8 cellular contexts compared by ENCODE assay signal in genomic region chr11:82902086-82902485, GRCh38. TPM values are rescaled to one million over a fixed set of nuclear protein-coding genes. Genes with fewer than 3 reads are reported as not detected.
A peak's percentile ranks its signal among the peaks of the same experiment; 100 is the strongest.
DNase-seq lines count a peak whose midpoint lies in the region; TF ChIP-seq lines count a peak whose summit lies in the region.

No MANE protein-coding gene starts in this region.

- peak overlapping the region; percentile 89 to 100 (median 97) for H3K4me3 Mint-ChIP-seq in CD8-positive, alpha-beta memory T cell
- peak overlapping the region; percentile 100 for H3K4me3 Mint-ChIP-seq in dendritic cell treated with granulocyte-macrophage colony-stimulating factor and Interleukin-4, amounts not matched to agents 40 ng/mL and 50 ng/mL, for 4 days

- H3K9me3 Mint-ChIP-seq in CD8-positive, alpha-beta memory T cell, result no peaks in the 10 kb centered on the region
- H3K9me3 Mint-ChIP-seq in dendritic cell treated with granulocyte-macrophage colony-stimulating factor and Interleukin-4, amounts not matched to agents 40 ng/mL and 50 ng/mL, for 4 days, result no peaks in the 10 kb centered on the region

- H3K4me1 ChIP-seq in CD8-positive, alpha-beta memory T cell (ENCODE audit: insufficient read depth, low read length), result peaks cover 27% of the 10 kb centered on the region
- H3K4me1 ChIP-seq in neuron (ENCODE audit: insufficient read depth, low read length), result peaks cover 28% of the 10 kb centered on the region

- CTCF ChIA-PET in CD8-positive, alpha-beta memory T cell (lab: Charles Lee), result interaction anchor here (0.9 to 4.0 kb wide), 17 partner anchors 18 to 390 kb away, joined by 3 to 31 read pairs (median 4); partner anchors contain the start of genes ANKRD42 and PCF11

- H2AFZ ChIP-seq in neuron (ENCODE audit: low read depth, low read length), result peak overlapping the region; percentile 92

- no peaks in the 10 kb centered on the region for H3K27me3 Mint-ChIP-seq in CD8-positive, alpha-beta memory T cell
- H3K27me3 Mint-ChIP-seq in dendritic cell treated with granulocyte-macrophage colony-stimulating factor and Interleukin-4, amounts not matched to agents 40 ng/mL and 50 ng/mL, for 4 days, result no peaks in the 10 kb centered on the region

- H3K36me3 ChIP-seq in CD8-positive, alpha-beta memory T cell (ENCODE audit: insufficient read depth, low read length), result no peaks in the 10 kb centered on the region
- no peaks in the 10 kb centered on the region for H3K36me3 ChIP-seq in neuron (ENCODE audit: insufficient read depth, low read length)

- H3K27ac ChIP-seq in CD8-positive, alpha-beta memory T cell (ENCODE audit: low read depth, low read length), result peak overlapping the region; percentile 96

- no peak for TF ChIP-seq CTCF in NB4 (IDR thresholded peaks at IDR 0.05; ENCODE audit: low read depth, low read length)

- H3K27me3 ChIP-seq in CD8-positive, alpha-beta memory T cell (ENCODE audit: insufficient read depth, low read length, poor library complexity, severe bottlenecking), result no peaks in the 10 kb centered on the region
- H3K27me3 ChIP-seq in neuron (ENCODE audit: insufficient read depth, low read length), result no peaks in the 10 kb centered on the region

- peak overlapping the region; percentile 61 to 100 (median 99) for H3K27ac Mint-ChIP-seq in CD8-positive, alpha-beta memory T cell
- no peak overlapping the region for H3K27ac Mint-ChIP-seq in dendritic cell treated with granulocyte-macrophage colony-stimulating factor and Interleukin-4, amounts not matched to agents 40 ng/mL and 50 ng/mL, for 4 days

- no peak for TF ChIP-seq POLR2A in NB4 (IDR thresholded peaks at IDR 0.05; ENCODE audit: extremely low read depth, insufficient read length)

- peaks cover 0 to 12% (median 0%) of the 10 kb centered on the region in 3 donors for H3K36me3 Mint-ChIP-seq in CD8-positive, alpha-beta memory T cell
- H3K36me3 Mint-ChIP-seq in dendritic cell treated with granulocyte-macrophage colony-stimulating factor and Interleukin-4, amounts not matched to agents 40 ng/mL and 50 ng/mL, for 4 days (ENCODE audit: low read depth), result peaks cover 22% of the 10 kb centered on the region

- intact Hi-C loops in dendritic cell treated with granulocyte-macrophage colony-stimulating factor and Interleukin-4, amounts not matched to agents 40 ng/mL and 50 ng/mL, for 4 days (cut with micrococcal nuclease), result no loop called here

- H3K4me3 ChIP-seq in CD8-positive, alpha-beta memory T cell (ENCODE audit: low read length), result peak overlapping the region; percentile 90
- H3K4me3 ChIP-seq in NB4 (ENCODE audit: low read depth, low read length) (peak overlapping the region; percentile 93), neuron (ENCODE audit: low read length) (peak overlapping the region; percentile 80)

- POLR2A ChIA-PET in CD8-positive, alpha-beta memory T cell (lab: Charles Lee), result interaction anchor here (0.6 to 2.9 kb wide), 16 partner anchors 19 to 384 kb away, joined by 3 to 56 read pairs (median 6); partner anchors contain the start of genes ANKRD42, CCDC90B, PCF11 and RAB30

- no peaks in the 10 kb centered on the region for H3K9me3 ChIP-seq in CD8-positive, alpha-beta memory T cell (ENCODE audit: low read length)
- H3K9me3 ChIP-seq in neuron (ENCODE audit: low read length), result no peaks in the 10 kb centered on the region

- peaks cover 45 to 54% (median 54%) of the 10 kb centered on the region in 3 donors for H3K4me1 Mint-ChIP-seq in CD8-positive, alpha-beta memory T cell
- H3K4me1 Mint-ChIP-seq in dendritic cell treated with granulocyte-macrophage colony-stimulating factor and Interleukin-4, amounts not matched to agents 40 ng/mL and 50 ng/mL, for 4 days (ENCODE audit: low read depth), result peaks cover 52% of the 10 kb centered on the region

- no peak for DNase-seq in CD8-positive, alpha-beta memory T cell
- DNase-seq in NB4 (ENCODE audit: low read depth) (peak; percentile 27), NCI-H1417 (lab: John Stamatoyannopoulos, UW) (no peak), NCI-H524 treated with DMSO at 0.1 percent for 48 hours (lab: John Stamatoyannopoulos, UW) (no peak), GOT3 (lab: John Stamatoyannopoulos, UW) (no peak), SW 1271 (lab: John Stamatoyannopoulos, UW) (no peak)

RNA-seq across cellular contexts. Expression of gene DDIAS, which starts 0.6 kb away (rescaled TPM):
- 10 to 100 TPM; 23.8 to 27.8 TPM for total RNA-seq in CD8-positive, alpha-beta memory T cell
- 1.6 TPM for polyA plus RNA-seq in CD8-positive, alpha-beta memory T cell

RNA-seq across cellular contexts. Expression of gene PRCP, which starts 1.9 kb away (rescaled TPM):
- 10 to 100 TPM; 26.5 to 27.1 TPM for total RNA-seq in CD8-positive, alpha-beta memory T cell
- 37.1 TPM for polyA plus RNA-seq in CD8-positive, alpha-beta memory T cell
